In the genomic region with DNA sequence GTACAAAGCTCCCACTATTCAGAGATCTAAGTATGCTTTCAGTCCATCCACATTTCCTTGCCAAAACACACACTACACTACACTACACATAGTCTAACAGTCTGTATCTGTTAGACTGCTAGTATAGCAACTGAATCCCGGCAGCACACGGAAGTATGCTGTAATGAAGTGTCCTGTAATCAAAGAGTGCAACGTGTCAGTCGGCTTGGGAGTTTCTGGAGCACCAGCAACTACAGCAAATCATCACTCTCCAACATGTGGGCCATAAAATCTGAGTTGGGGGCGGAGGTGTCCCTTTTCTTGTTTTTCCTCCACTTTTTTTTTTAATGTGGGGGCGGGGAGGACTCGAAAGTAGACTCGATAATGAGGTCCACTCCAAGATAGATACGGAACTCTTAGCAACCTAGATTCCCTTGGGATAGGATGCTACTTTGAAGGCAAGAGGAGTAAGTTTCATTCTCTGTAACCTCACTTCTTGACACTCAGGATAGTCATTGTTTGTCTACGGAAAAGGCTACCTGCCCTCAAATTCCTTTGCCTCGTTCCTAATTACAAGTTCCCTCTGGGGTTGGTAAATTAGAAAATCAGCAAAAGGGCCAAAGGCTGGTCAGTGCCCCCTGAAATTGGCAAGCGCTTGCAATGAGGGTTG, we compare ENCODE assay signal across 8 cellular contexts. TPM values are rescaled to one million over a fixed set of nuclear protein-coding genes. Genes with fewer than 3 reads are reported as not detected.
DNase-seq lines count a peak whose midpoint lies in the region; ATAC-seq, FAIRE-seq and TF ChIP-seq lines count a peak whose summit lies in the region.

No MANE protein-coding gene starts in this region.

- H3K4ac ChIP-seq in H1 (replicated peaks; ENCODE audit: insufficient read length, low read depth, low read length): no peak overlapping the region
- peak overlapping the region in 1 of 2 experiments; percentile 72 for H3K4ac ChIP-seq in mesenchymal stem cell (ENCODE audit: low read depth in 1 of 2, low read length in 2 of 2)

- H3K27ac ChIP-seq in HCT116 (ENCODE audit: low read depth, low read length): peak overlapping the region; percentile 71
- no peak overlapping the region for H3K27ac ChIP-seq in H1 (ENCODE audit: low read depth, low read length)
- peak overlapping the region; percentile 56 for H3K27ac ChIP-seq in mesenchymal stem cell (ENCODE audit: low read length, poor library complexity, severe bottlenecking)
- H3K27ac ChIP-seq in uterus: peak overlapping the region; percentile 82 to 83

- TSS peak; percentile 77 for BruUV-seq in HCT116 (replicated peaks; lab: Mats Ljungman, UMichigan)

- no peak overlapping the region for H3K18ac ChIP-seq in H1 (ENCODE audit: extremely low read depth, low read length)
- peak overlapping the region in 1 of 2 experiments; percentile 71 for H3K18ac ChIP-seq in mesenchymal stem cell (ENCODE audit: low read depth in 1 of 2, low read length in 2 of 2)

- H3K4me1 Mint-ChIP-seq in T-helper 2 cell treated with Interferon-gamma antibody and Interleukin-4, amounts not matched to agents 5 μg/mL and 100 μg/mL, for 36 hours (ENCODE audit: low read depth): peaks cover 20% of the 10 kb centered on the region

- intact Hi-C loops in Right ventricle myocardium inferior (cut with DNase I): loop anchor here (5.0 to 10.0 kb wide), 3 partner anchors 154 to 404 kb away; no protein-coding TSS in a partner anchor
- intact Hi-C loops in cardiac septum (cut with DNase I): no loop called here
- intact Hi-C loops in HCT116 (cut with micrococcal nuclease): loop anchor here (5.0 kb wide), 1 partner anchor 179 kb away; no protein-coding TSS in a partner anchor
- intact Hi-C loops in uterus (cut with DNase I; ENCODE audit: low total_unique reads): no loop called here

- H4K91ac ChIP-seq in H1 (replicated peaks; ENCODE audit: insufficient read length, low read length): no peak overlapping the region
- H4K91ac ChIP-seq in mesenchymal stem cell (ENCODE audit: low read length): no peak overlapping the region

- DNase-seq in Right ventricle myocardium inferior (ENCODE audit: missing footprints) (no peak), cardiac septum (ENCODE audit: low spot score) (no peak), HCT116 (ENCODE audit: low read depth, low spot score) (no peak), H1 (ENCODE audit: low read depth in 1 of 2, low spot score in 2 of 2) (no peak), mesenchymal stem cell (peak; percentile 86), uterus (no peak)
- DNase-seq in T-helper 2 cell treated with Interferon-gamma antibody and Interleukin-4, amounts not matched to agents 5 μg/mL and 100 μg/mL, for 36 hours (ENCODE audit: low spot score): peak; percentile 25

- H4K5ac ChIP-seq in H1 (ENCODE audit: insufficient read length, low read depth, low read length): no peak overlapping the region

- RAD21 ChIA-PET in HCT116 (lab: Charles Lee; ENCODE audit: low non-redundant PET in 1 of 2, low total read pairs in 2 of 2, uncharacterized antibody in 2 of 2, unreplicated experiment in 2 of 2): no interaction called here

- peak overlapping the region; percentile 83 to 85 for H3K4me3 ChIP-seq in HCT116 (replicated peaks in 1 of 2; ENCODE audit: low read depth in 1 of 2, low read length in 2 of 2)
- H3K4me3 ChIP-seq in Loucy (ENCODE audit: low read length, poor library complexity, severe bottlenecking): peak overlapping the region; percentile 80
- peak overlapping the region; percentile 57 to 91 (median 82) for H3K4me3 ChIP-seq in H1 (ENCODE audit: extremely low read depth in 1 of 4, insufficient read depth in 2 of 4, low read depth in 3 of 4, low read length in 4 of 4)
- peak overlapping the region; percentile 92 to 96 for H3K4me3 ChIP-seq in mesenchymal stem cell (ENCODE audit: insufficient read depth in 1 of 2, low read depth in 1 of 2, low read length in 2 of 2)
- H3K4me3 ChIP-seq in uterus: peak overlapping the region; percentile 63 to 72

- H3K4me2 ChIP-seq in HCT116 (ENCODE audit: low read length) (peak overlapping the region; percentile 99), Loucy (ENCODE audit: low read depth, low read length, poor library complexity, severe bottlenecking) (peak overlapping the region; percentile 89), H1 (ENCODE audit: insufficient read depth in 1 of 2, low read depth in 2 of 2, low read length in 2 of 2) (peak overlapping the region; percentile 74 to 93), mesenchymal stem cell (ENCODE audit: low read length, poor library complexity, severe bottlenecking) (peak overlapping the region; percentile 99)

- CTCF ChIA-PET in HCT116 (lab: Charles Lee): no interaction called here
- CTCF ChIA-PET in H1 (lab: Charles Lee; ENCODE audit: partially characterized antibody): interaction anchor here (0.6 kb wide), 1 partner anchor 31 kb away, joined by 3 read pairs; no protein-coding TSS in a partner anchor

- no peaks in the 10 kb centered on the region for H4K20me1 ChIP-seq in HCT116 (ENCODE audit: insufficient read depth)
- H4K20me1 ChIP-seq in Loucy (ENCODE audit: insufficient read depth, low read length, poor library complexity, severe bottlenecking): no peaks in the 10 kb centered on the region
- no peaks in the 10 kb centered on the region for H4K20me1 ChIP-seq in H1 (replicated peaks in 1 of 2; ENCODE audit: control insufficient read depth in 1 of 2, insufficient read depth in 2 of 2, low read length in 2 of 2)

- H3K36me3 ChIP-seq in HCT116 (ENCODE audit: control insufficient read depth in 1 of 2, insufficient read depth in 2 of 2, low read length in 2 of 2): no peaks in the 10 kb centered on the region
- H3K36me3 ChIP-seq in Loucy (ENCODE audit: insufficient read depth, low read length): no peaks in the 10 kb centered on the region
- H3K36me3 ChIP-seq in H1 (ENCODE audit: control insufficient read depth in 2 of 4, insufficient read depth in 4 of 4, low read length in 3 of 4): no peaks in the 10 kb centered on the region
- H3K36me3 ChIP-seq in mesenchymal stem cell (ENCODE audit: control insufficient read depth in 1 of 2, insufficient read depth in 2 of 2, low read depth in 1 of 2, low read length in 2 of 2): no peaks in the 10 kb centered on the region
- H3K36me3 ChIP-seq in uterus: no peaks in the 10 kb centered on the region

- no peak overlapping the region for H2AK5ac ChIP-seq in H1 (ENCODE audit: low read depth, low read length)
- H2AK5ac ChIP-seq in mesenchymal stem cell (ENCODE audit: low read length, severe bottlenecking): no peak overlapping the region

- H3K4me3 Mint-ChIP-seq in T-helper 2 cell treated with Interferon-gamma antibody and Interleukin-4, amounts not matched to agents 5 μg/mL and 100 μg/mL, for 36 hours: no peak overlapping the region

- 5% methylated on average over 12 of the region's 12 CpGs; no CpG with 5 or more reads in 1 of the 2 experiments for WGBS in H1 (ENCODE audit: extremely low coverage in 1 of 2, insufficient coverage in 1 of 2, insufficient read length in 1 of 2, insufficient replicate concordance in 2 of 2, low coverage in 1 of 2, low lambda C conversion rate in 2 of 2, missing lambda C conversion rate in 1 of 2), 2 experiments
- WGBS in mesenchymal stem cell: 0% methylated on average over 6 of the region's 12 CpGs

- H3K79me1 ChIP-seq in H1 (ENCODE audit: low read depth, low read length) (no peaks in the 10 kb centered on the region), mesenchymal stem cell (replicated peaks; ENCODE audit: low read length, poor library complexity, severe bottlenecking) (peaks cover 17% of the 10 kb centered on the region)

- H4K8ac ChIP-seq in H1 (ENCODE audit: extremely low read depth, insufficient read depth, low read length) (no peak overlapping the region), mesenchymal stem cell (ENCODE audit: low read length) (peak overlapping the region; percentile 46)

- H3K23ac ChIP-seq in H1 (ENCODE audit: insufficient read length): no peak overlapping the region
- no peak overlapping the region for H3K23ac ChIP-seq in mesenchymal stem cell (ENCODE audit: low read length in 2 of 2)

- H2BK120ac ChIP-seq in H1 (replicated peaks; ENCODE audit: low read depth, low read length) (no peak overlapping the region), mesenchymal stem cell (ENCODE audit: low read depth, low read length) (no peak overlapping the region)

- peak; percentile 51 for ATAC-seq in Right ventricle myocardium inferior
- peak; percentile 13; the same call in 1 of the 2 replicates for ATAC-seq in HCT116

- no peaks in the 10 kb centered on the region for H3K27me3 ChIP-seq in HCT116 (ENCODE audit: insufficient read depth, low read length)
- no peaks in the 10 kb centered on the region for H3K27me3 ChIP-seq in Loucy (ENCODE audit: insufficient read depth, low read length, poor library complexity, severe bottlenecking)
- peaks cover 4 to 23% (median 11%) of the 10 kb centered on the region in 4 experiments; a peak in 6 of 7 replicates for H3K27me3 ChIP-seq in H1 (replicated peaks in 1 of 4; ENCODE audit: control insufficient read depth in 3 of 4, extremely low read depth in 1 of 4, insufficient read depth in 3 of 4, low read length in 3 of 4)
- H3K27me3 ChIP-seq in mesenchymal stem cell (ENCODE audit: control insufficient read depth in 1 of 2, insufficient read depth in 1 of 2, low read length in 2 of 2): no peaks in the 10 kb centered on the region
- no peaks in the 10 kb centered on the region for H3K27me3 ChIP-seq in uterus

- H3K9me2 ChIP-seq in HCT116 (ENCODE audit: insufficient read depth) (no peaks in the 10 kb centered on the region), Loucy (replicated peaks; ENCODE audit: low read depth, low read length) (no peaks in the 10 kb centered on the region)

- no peak for TF ChIP-seq CTCF in HCT116 (IDR thresholded peaks at IDR 0.05 in 2 of 3, conservative IDR thresholded peaks at IDR 0.05 in 1 of 3; ENCODE audit: borderline replicate concordance in 1 of 3, insufficient read depth in 1 of 3, low read depth in 2 of 3, low read length in 2 of 3)
- no peak for TF ChIP-seq CTCF in Loucy (conservative IDR thresholded peaks at IDR 0.05; ENCODE audit: low read length)
- no peak for TF ChIP-seq CTCF in H1 (IDR thresholded peaks at IDR 0.05; ENCODE audit: control extremely low read depth in 1 of 3, insufficient read depth in 1 of 3, low read depth in 1 of 3, low read length in 3 of 3)
- no peak for TF ChIP-seq CTCF in uterus (IDR thresholded peaks at IDR 0.05)

- H3K9me3 Mint-ChIP-seq in T-helper 2 cell treated with Interferon-gamma antibody and Interleukin-4, amounts not matched to agents 5 μg/mL and 100 μg/mL, for 36 hours: no peaks in the 10 kb centered on the region

- TF ChIP-seq POLR2A in HCT116 (IDR thresholded peaks at IDR 0.05; ENCODE audit: borderline replicate concordance, extremely low read depth, insufficient read depth, insufficient read length) (peak; percentile 24), H1 (IDR thresholded peaks at IDR 0.05; ENCODE audit: control extremely low read depth in 1 of 2, low read depth in 2 of 2, low read length in 2 of 2) (peak in 1 of 2 experiments; percentile 34; a peak in 1 of 3 replicates), uterus (IDR thresholded peaks at IDR 0.05) (no peak)

- H3K9ac ChIP-seq in HCT116 (ENCODE audit: low read length) (peak overlapping the region; percentile 75), Loucy (ENCODE audit: low read depth, low read length, poor library complexity, severe bottlenecking) (peak overlapping the region; percentile 74), H1 (replicated peaks in 1 of 4; ENCODE audit: extremely low read depth in 1 of 4, low read depth in 3 of 4, low read length in 3 of 4) (peak overlapping the region in 2 of 4 experiments; percentile 16 to 45; a peak in 3 of 7 replicates), mesenchymal stem cell (ENCODE audit: low read length) (peak overlapping the region; percentile 94)

- peaks cover 5% of the 10 kb centered on the region for H3K36me3 Mint-ChIP-seq in T-helper 2 cell treated with Interferon-gamma antibody and Interleukin-4, amounts not matched to agents 5 μg/mL and 100 μg/mL, for 36 hours (ENCODE audit: low read depth)

- POLR2A ChIA-PET in HCT116 (lab: Charles Lee) (no interaction called here), H1 (lab: Charles Lee; ENCODE audit: partially characterized antibody) (no interaction called here)

- no peak for TF ChIP-seq EP300 in H1 (IDR thresholded peaks at IDR 0.05; ENCODE audit: borderline replicate concordance in 1 of 2, low read depth in 2 of 2, low read length in 2 of 2)

- no peak overlapping the region for H2BK12ac ChIP-seq in H1 (ENCODE audit: low read depth, low read length)
- H2BK12ac ChIP-seq in mesenchymal stem cell (ENCODE audit: low read length in 2 of 2): no peak overlapping the region

- H3K4me1 ChIP-seq in HCT116 (ENCODE audit: control insufficient read depth in 1 of 2, insufficient read depth in 2 of 2, low read length in 2 of 2) (peaks cover 0 to 7% of the 10 kb centered on the region in 2 experiments; a peak in 2 of 4 replicates), Loucy (ENCODE audit: insufficient read depth, low read length, poor library complexity, severe bottlenecking) (peaks cover 22% of the 10 kb centered on the region), H1 (replicated peaks in 1 of 4; ENCODE audit: control insufficient read depth in 3 of 4, insufficient read depth in 4 of 4, low read length in 3 of 4) (no peaks in the 10 kb centered on the region), mesenchymal stem cell (ENCODE audit: control insufficient read depth, insufficient read depth, low read depth, low read length) (peaks cover 5% of the 10 kb centered on the region), uterus (peaks cover 0 to 4% of the 10 kb centered on the region in 2 donors)

- H3K56ac ChIP-seq in H1 (replicated peaks; ENCODE audit: insufficient read length, low read depth, low read length): no peak overlapping the region

- H3K27ac Mint-ChIP-seq in T-helper 2 cell treated with Interferon-gamma antibody and Interleukin-4, amounts not matched to agents 5 μg/mL and 100 μg/mL, for 36 hours: no peak overlapping the region

- no peak overlapping the region for H3K14ac ChIP-seq in H1 (ENCODE audit: insufficient read length)
- no peak overlapping the region for H3K14ac ChIP-seq in mesenchymal stem cell (ENCODE audit: low read length in 2 of 2)

- no peaks in the 10 kb centered on the region for H3K27me3 Mint-ChIP-seq in T-helper 2 cell treated with Interferon-gamma antibody and Interleukin-4, amounts not matched to agents 5 μg/mL and 100 μg/mL, for 36 hours (ENCODE audit: low read depth)

- H3K9me3 ChIP-seq in HCT116 (ENCODE audit: control insufficient read depth in 1 of 2, insufficient read depth in 1 of 2, low read depth in 1 of 2, low read length in 2 of 2): no peaks in the 10 kb centered on the region
- no peaks in the 10 kb centered on the region for H3K9me3 ChIP-seq in Loucy (ENCODE audit: insufficient read depth, low read depth, low read length)
- H3K9me3 ChIP-seq in H1 (ENCODE audit: insufficient read depth in 2 of 2, low read depth in 1 of 2, low read length in 1 of 2): no peaks in the 10 kb centered on the region
- H3K9me3 ChIP-seq in mesenchymal stem cell (ENCODE audit: control insufficient read depth, low read length): no peaks in the 10 kb centered on the region
- no peaks in the 10 kb centered on the region for H3K9me3 ChIP-seq in uterus

- no peaks in the 10 kb centered on the region for H3F3A ChIP-seq in Loucy (ENCODE audit: low read depth)

- no peaks in the 10 kb centered on the region for H3K79me2 ChIP-seq in HCT116 (ENCODE audit: insufficient read depth, low read length)
- H3K79me2 ChIP-seq in Loucy (ENCODE audit: insufficient read depth, low read length): peaks cover 28% of the 10 kb centered on the region
- H3K79me2 ChIP-seq in H1 (ENCODE audit: control insufficient read depth in 1 of 2, insufficient read depth in 2 of 2, low read length in 2 of 2): no peaks in the 10 kb centered on the region

- no peak overlapping the region for H2BK20ac ChIP-seq in H1 (ENCODE audit: low read length)

- no peak overlapping the region for H2BK5ac ChIP-seq in H1 (ENCODE audit: low read depth, low read length)
- no peak overlapping the region for H2BK5ac ChIP-seq in mesenchymal stem cell (ENCODE audit: low read depth, low read length, poor library complexity, severe bottlenecking)

- FAIRE-seq in H1 (lab: Jason Lieb, UNC): no peak

- no peak for TF ChIP-seq RAD21 in HCT116 (IDR thresholded peaks at IDR 0.05; ENCODE audit: low read depth)
- TF ChIP-seq RAD21 in H1 (IDR thresholded peaks at IDR 0.05 in 1 of 2, conservative IDR thresholded peaks at IDR 0.05 in 1 of 2; ENCODE audit: low read depth in 2 of 2, low read length in 2 of 2): no peak

- H3K23me2 ChIP-seq in H1 (ENCODE audit: low read depth, low read length): peaks cover 11% of the 10 kb centered on the region

- H2BK15ac ChIP-seq in H1 (ENCODE audit: low read length) (no peak overlapping the region), mesenchymal stem cell (ENCODE audit: low read depth, poor library complexity, severe bottlenecking) (no peak overlapping the region)

- H2AFZ ChIP-seq in HCT116 (ENCODE audit: low read depth, low read length, poor library complexity, severe bottlenecking): peak overlapping the region; percentile 99
- H2AFZ ChIP-seq in Loucy (ENCODE audit: low read length): peak overlapping the region; percentile 99
- peak overlapping the region; percentile 87 for H2AFZ ChIP-seq in H1 (ENCODE audit: low read length)
- H2AFZ ChIP-seq in mesenchymal stem cell (ENCODE audit: low read depth, low read length): peak overlapping the region; percentile 94

RNA-seq across cellular contexts. Expression of a gene that starts 0.7 kb away (rescaled TPM):
- 4.4 TPM for total RNA-seq in Right ventricle myocardium inferior
- total RNA-seq in cardiac septum: 5.0 TPM
- 5.5 TPM for total RNA-seq in HCT116 (2021; ENCODE audit: unreplicated experiment)
- 2.2 TPM in 2 replicates for polyA plus RNA-seq in HCT116 (2012)
- 2.5 and 2.9 TPM in 2 replicates for total RNA-seq in H1 (2021; fragmentation: NEBNext Ultra II Directional; extraction: Animal tissue kit (Norgen Biotek cat#: 25700))
- polyA plus RNA-seq in H1 (2011; rRNA removed): 1.5 and 2.9 TPM in 2 replicates
- 1.9 TPM for polyA plus RNA-seq in H1 (2011; cell fraction: cytosol; rRNA removed)
- polyA plus RNA-seq in H1 (2011; cell fraction: nucleus; rRNA removed): 0.91 TPM
- 1.4 to 2.6 TPM (median 1.9 TPM) in 4 replicates for polyA plus RNA-seq in H1 (2012, experiment 1 of 2)
- polyA plus RNA-seq in H1 (2012, experiment 2 of 2): 0.18 TPM
- 2.9 TPM for polyA plus RNA-seq in H1 (2013, experiment 1 of 2)
- polyA plus RNA-seq in H1 (2013, experiment 2 of 2): 2.8 TPM
- 4.0 and 4.1 TPM in 2 replicates for polyA minus RNA-seq in H1 (2011; rRNA and poly(A)+ RNA removed)
- polyA minus RNA-seq in H1 (2011; cell fraction: cytosol; rRNA and poly(A)+ RNA removed): 1.8 TPM
- 7.1 TPM for polyA minus RNA-seq in H1 (2011; cell fraction: nucleus; rRNA and poly(A)+ RNA removed)
- polyA plus RNA-seq in mesenchymal stem cell (2013, experiment 1 of 2): 8.9 TPM
- polyA plus RNA-seq in mesenchymal stem cell (2013, experiment 2 of 2): 9.1 TPM
- total RNA-seq in uterus: 10 to 100 TPM in 3 of 4 donors, 1 to 10 TPM in 1; 7.4 to 34.5 (median 17.1) TPM

Comparison
In these comparisons a context has a peak if more than half of its experiments do, and no peak if none do; other contexts are left out.
1. intact Hi-C loops: an anchor here in Right ventricle myocardium inferior (5.0 to 10.0 kb wide) and HCT116 (5.0 kb wide); none called in cardiac septum and uterus.
2. DNase-seq: peak in T-helper 2 cell treated with Interferon-gamma antibody and Interleukin-4, amounts not matched to agents 5 μg/mL and 100 μg/mL, for 36 hours (single experiment) and mesenchymal stem cell (single experiment); none in Right ventricle myocardium inferior (single experiment), cardiac septum (single experiment), HCT116 (single experiment), H1 (0 of 2) and uterus (0 of 2).
3. Peak in every context shown above with its lines, with median percentiles within 50 percentile points of each other: H2AFZ ChIP-seq, H3K4me2 ChIP-seq and H3K4me3 ChIP-seq.